14 cellular contexts compared by ENCODE assay signal in genomic region chr4:141329174-141329569, GRCh38.
DNase-seq lines count a peak whose midpoint lies in the region; ATAC-seq and TF ChIP-seq lines count a peak whose summit lies in the region.
"Had no signal": no experiment of that assay in that cellular context is flagged by ENCODE, and none has a peak within 500 bp of the region (broad histone marks: within the 10 kb centered on the region; RNA-seq: fewer than 3 reads in every experiment).

No MANE protein-coding gene starts in this region.

- H3K4me1 Mint-ChIP-seq in WTC11: 0 out of 2 replicates have a peak, but pooled peaks cover 4% of the 10 kb centered on the region

- no peak overlapping the region for H3K4me3 Mint-ChIP-seq in WTC11
- H3K4me3 Mint-ChIP-seq: stimulated activated memory B cell treated with anti-CD40 and anti-IgM and Interleukin-4, amounts not matched to agents 10 μg/mL and 1 μg/mL and 100 μg/mL, for 72 hours had no signal

- TF ChIP-seq CTCF in upper lobe of right lung (IDR thresholded peaks at IDR 0.05) (no peak), WTC11 (IDR thresholded peaks at IDR 0.05) (no peak)

- H3K4me3 ChIP-seq in right cardiac atrium (ENCODE audit: low read length): no peak overlapping the region
- no peak overlapping the region for H3K4me3 ChIP-seq in upper lobe of right lung

- intact Hi-C loops in right cardiac atrium (cut with DNase I): no loop called here
- intact Hi-C loops in cardiac septum (cut with DNase I): no loop called here
- intact Hi-C loops in upper lobe of right lung (cut with DNase I): no loop called here

- H3K27me3 Mint-ChIP-seq in WTC11 (ENCODE audit: low read depth): peaks cover 13% of the 10 kb centered on the region

- ATAC-seq in right cardiac atrium (peak; percentile 45 to 59), upper lobe of right lung (peak; percentile 88), HG03139 (IDR thresholded peaks at IDR 0.05; ENCODE audit: unreplicated experiment) (no peak), WTC11 (no peak)
- ATAC-seq: stimulated activated memory B cell treated with anti-CD40 and anti-IgM and Interleukin-4, amounts not matched to agents 10 μg/mL and 1 μg/mL and 100 μg/mL, for 72 hours had no signal

- H3K27ac ChIP-seq in right cardiac atrium (ENCODE audit: low read length) (no peak overlapping the region), upper lobe of right lung (no peak overlapping the region)
- H3K27ac ChIP-seq: KMS-11 had no signal

- no peaks in the 10 kb centered on the region for H3K4me1 ChIP-seq in right cardiac atrium (ENCODE audit: control insufficient read depth, insufficient read depth, low read length)
- no peaks in the 10 kb centered on the region for H3K4me1 ChIP-seq in upper lobe of right lung
- H3K4me1 ChIP-seq: BE2C had no signal

- WGBS in right cardiac atrium: 64% methylated on average over 3 of the region's 3 CpGs

- H3K9me3 Mint-ChIP-seq in WTC11: no peaks in the 10 kb centered on the region
- H3K9me3 Mint-ChIP-seq: stimulated activated memory B cell treated with anti-CD40 and anti-IgM and Interleukin-4, amounts not matched to agents 10 μg/mL and 1 μg/mL and 100 μg/mL, for 72 hours had no signal

- no peaks in the 10 kb centered on the region for H3K36me3 Mint-ChIP-seq in WTC11
- H3K36me3 Mint-ChIP-seq: stimulated activated memory B cell treated with anti-CD40 and anti-IgM and Interleukin-4, amounts not matched to agents 10 μg/mL and 1 μg/mL and 100 μg/mL, for 72 hours had no signal

- no peaks in the 10 kb centered on the region for H3K36me3 ChIP-seq in upper lobe of right lung
- H3K36me3 ChIP-seq: BE2C had no signal

- DNase-seq in right cardiac atrium (no peak), cardiac septum (ENCODE audit: low spot score) (no peak), SIG-M5 treated with dmso at 0.1 percent for 504 hours (lab: John Stamatoyannopoulos, UW; ENCODE audit: unreplicated experiment) (peak; percentile 61), iris pigment epithelial cell (ENCODE audit: low read depth) (peak; percentile 97), upper lobe of right lung (no peak), HUDEP-2 (lab: John Stamatoyannopoulos, UW; ENCODE audit: unreplicated experiment in 76 of 76) (no peak), WTC11 (ENCODE audit: low spot score) (no peak)
- DNase-seq: activated T-cell treated with anti-CD3 and anti-CD28 coated beads, Interleukin-2, amount 50 U/mL, for 48 hours; BE2C; midbrain; NCI-H774 had no signal

- POLR2A ChIA-PET in WTC11 (lab: Charles Lee): no interaction called here

- H3K9me3 ChIP-seq in right cardiac atrium (ENCODE audit: control insufficient read depth, low read length) (no peaks in the 10 kb centered on the region), upper lobe of right lung (no peaks in the 10 kb centered on the region)
- H3K9me3 ChIP-seq: BE2C had no signal

- CTCF ChIA-PET in WTC11 (lab: Charles Lee): no interaction called here

- H3K27me3 ChIP-seq in right cardiac atrium (ENCODE audit: control insufficient read depth, insufficient read depth) (no peaks in the 10 kb centered on the region), upper lobe of right lung (no peaks in the 10 kb centered on the region)
- H3K27me3 ChIP-seq: BE2C had no signal

- H3K27ac Mint-ChIP-seq in WTC11: no peak overlapping the region
- H3K27ac Mint-ChIP-seq: stimulated activated memory B cell treated with anti-CD40 and anti-IgM and Interleukin-4, amounts not matched to agents 10 μg/mL and 1 μg/mL and 100 μg/mL, for 72 hours had no signal

TF ChIP-seq in WTC11, 78 proteins besides CTCF, POLR2A, EP300 and RAD21 (continues in another document):
- no peak for TF ChIP-seq ELF4 (CRISPR knock-in tag; IDR thresholded peaks at IDR 0.05; ENCODE audit: low read depth)
- no peak for TF ChIP-seq IRF2 (CRISPR knock-in tag; IDR thresholded peaks at IDR 0.05; ENCODE audit: borderline replicate concordance, low read depth)
- TF ChIP-seq SOX15 (CRISPR knock-in tag; IDR thresholded peaks at IDR 0.05): no peak
- TF ChIP-seq GRHL2 (CRISPR knock-in tag; IDR thresholded peaks at IDR 0.05; ENCODE audit: insufficient replicate concordance, severe bottlenecking): no peak
- TF ChIP-seq ZNF423 (CRISPR knock-in tag; IDR thresholded peaks at IDR 0.05): no peak
- no peak for TF ChIP-seq GTF2I (CRISPR knock-in tag; conservative IDR thresholded peaks at IDR 0.05)
- TF ChIP-seq TEAD1 (CRISPR knock-in tag; IDR thresholded peaks at IDR 0.05): no peak
- no peak for TF ChIP-seq USF1 (CRISPR knock-in tag; IDR thresholded peaks at IDR 0.05)
- no peak for TF ChIP-seq ATF6 (CRISPR knock-in tag; IDR thresholded peaks at IDR 0.05)
- TF ChIP-seq AFF4 (CRISPR knock-in tag; IDR thresholded peaks at IDR 0.05; ENCODE audit: borderline replicate concordance): no peak
- TF ChIP-seq ATF2 (CRISPR knock-in tag; IDR thresholded peaks at IDR 0.05; ENCODE audit: borderline replicate concordance, low read depth): no peak
- TF ChIP-seq GABPB1 (CRISPR knock-in tag; IDR thresholded peaks at IDR 0.05): no peak
- TF ChIP-seq HMGXB4 (CRISPR knock-in tag; IDR thresholded peaks at IDR 0.05): no peak
- TF ChIP-seq ZBTB21 (CRISPR knock-in tag; IDR thresholded peaks at IDR 0.05; ENCODE audit: borderline replicate concordance): no peak

Comparison
In these comparisons a context has a peak if more than half of its experiments do, and no peak if none do; other contexts are left out.
1. ATAC-seq: peak in right cardiac atrium (2 of 2) and upper lobe of right lung (single experiment); none in HG03139 (single experiment) and WTC11 (single experiment).
2. DNase-seq: peak in SIG-M5 treated with dmso at 0.1 percent for 504 hours (single experiment) and iris pigment epithelial cell (single experiment); none in right cardiac atrium (0 of 3), cardiac septum (single experiment), upper lobe of right lung (single experiment), HUDEP-2 (0 of 76) and WTC11 (single experiment).